20 cellular contexts compared by ENCODE assay signal in genomic region chr5:177003649-177004048, GRCh38. TPM values are rescaled to one million over a fixed set of nuclear protein-coding genes. Genes with fewer than 3 reads are reported as not detected.
DNase-seq lines count a peak whose midpoint lies in the region; ATAC-seq, FAIRE-seq and TF ChIP-seq lines count a peak whose summit lies in the region.
"Had no signal": no experiment of that assay in that cellular context is flagged by ENCODE, and none has a peak within 500 bp of the region (broad histone marks: within the 10 kb centered on the region; RNA-seq: fewer than 3 reads in every experiment).

No MANE protein-coding gene starts in this region.

- H3K4ac ChIP-seq in mesenchymal stem cell (ENCODE audit: low read depth in 1 of 2, low read length in 2 of 2), result no peak overlapping the region

- H2BK120ac ChIP-seq in mesenchymal stem cell (ENCODE audit: low read depth, low read length), result no peak overlapping the region

- no peak for TF ChIP-seq CTCF in HEK293 (tag by site-specific recombination; IDR thresholded peaks at IDR 0.05)
- TF ChIP-seq CTCF in GM12878 (IDR thresholded peaks at IDR 0.05 in 2 of 3, conservative IDR thresholded peaks at IDR 0.05 in 1 of 3; ENCODE audit: control insufficient read depth in 2 of 3, extremely low read depth in 1 of 3, insufficient read depth in 1 of 3, low read depth in 3 of 3, low read length in 3 of 3), result no peak

- BruUV-seq in GM12878 (replicated peaks; lab: Mats Ljungman, UMichigan), result no TSS peak

- H4K91ac ChIP-seq in mesenchymal stem cell (ENCODE audit: low read length), result no peak overlapping the region

- POLR2A ChIA-PET in HEK293 (lab: Yijun Ruan, JAX) (interaction anchor here (0.5 to 2.4 kb wide), 2 partner anchors 19 to 68 kb away, joined by 3 to 6 read pairs; partner anchors contain the start of gene ZNF346), GM12878 (lab: Charles Lee) (interaction anchor here (0.9 to 1.1 kb wide), 3 partner anchors 14 to 21 kb away, joined by 4 to 7 read pairs (median 4); no protein-coding TSS in a partner anchor)

- ATAC-seq in GM12878, result no peak
- ATAC-seq in GM18873 (IDR thresholded peaks at IDR 0.05; ENCODE audit: low FRiP score, unreplicated experiment), result no peak
- no peak for ATAC-seq in activated CD8-positive, alpha-beta memory T cell treated with anti-CD3 and anti-CD28 coated beads, Interleukin-2, amount 10 ng/mL, durations not matched to agents 7 days and 5 days
- ATAC-seq: T-helper 17 cell had no signal

- H3K9me3 ChIP-seq in HEK293 (ENCODE audit: control insufficient read depth, insufficient read depth, low read depth, low read length), result no peaks in the 10 kb centered on the region
- H3K9me3 ChIP-seq in GM12878 (replicated peaks; ENCODE audit: control insufficient read depth, insufficient read depth, low read length), result no peaks in the 10 kb centered on the region
- no peaks in the 10 kb centered on the region for H3K9me3 ChIP-seq in mesenchymal stem cell (ENCODE audit: control insufficient read depth, low read length)
- H3K9me3 ChIP-seq: BE2C, HAP-1, transverse colon had no signal

- H3K79me2 ChIP-seq in GM12878 (ENCODE audit: control insufficient read depth, insufficient read depth, low read length), result peaks cover 82% of the 10 kb centered on the region

- no peak for TF ChIP-seq EP300 in GM12878 (IDR thresholded peaks at IDR 0.05; ENCODE audit: borderline replicate concordance in 1 of 2, control insufficient read depth in 1 of 2, low read depth in 2 of 2, low read length in 2 of 2)

- H4K8ac ChIP-seq in mesenchymal stem cell (ENCODE audit: low read length), result no peak overlapping the region

- no peak overlapping the region for H3K27ac ChIP-seq in HEK293 (ENCODE audit: extremely low read depth, low read depth, low read length)
- peak overlapping the region; percentile 18; the same call in 1 of the 2 replicates for H3K27ac ChIP-seq in GM12878 (ENCODE audit: control insufficient read depth, insufficient read depth)
- peak overlapping the region; percentile 15 for H3K27ac ChIP-seq in mesenchymal stem cell (ENCODE audit: low read length, poor library complexity, severe bottlenecking)
- H3K27ac ChIP-seq: 22Rv1, transverse colon, WERI-Rb-1 had no signal

- H3K36me3 ChIP-seq in HEK293 (ENCODE audit: control insufficient read depth in 2 of 2, insufficient read depth in 1 of 2, low read length in 2 of 2) (no peaks in the 10 kb centered on the region; a peak in 1 of 3 replicates), GM12878 (ENCODE audit: control insufficient read depth in 2 of 2, insufficient read depth in 2 of 2, low read length in 1 of 2) (no peaks in the 10 kb centered on the region), mesenchymal stem cell (ENCODE audit: control insufficient read depth in 1 of 2, insufficient read depth in 2 of 2, low read depth in 1 of 2, low read length in 2 of 2) (no peaks in the 10 kb centered on the region)
- H3K36me3 ChIP-seq: HAP-1, transverse colon, WERI-Rb-1 had no signal

- H3K4me1 ChIP-seq in HEK293 (ENCODE audit: control insufficient read depth, insufficient read depth, low read length), result peaks cover 14% of the 10 kb centered on the region
- peaks cover 4% of the 10 kb centered on the region for H3K4me1 ChIP-seq in GM12878 (ENCODE audit: control insufficient read depth, insufficient read depth, low read length)
- H3K4me1 ChIP-seq in mesenchymal stem cell (ENCODE audit: control insufficient read depth, insufficient read depth, low read depth, low read length), result peaks cover 8% of the 10 kb centered on the region

- in situ Hi-C loops in GM12878 (cut with MboI), result no loop called here

- SMC1A ChIA-PET in GM12878 (lab: Charles Lee; ENCODE audit: uncharacterized antibody, unreplicated experiment), result interaction anchor here (0.6 to 4.0 kb wide), 11 partner anchors 8 to 65 kb away, joined by 3 to 30 read pairs (median 4); partner anchors contain the start of gene ZNF346

- WGBS in GM12878 (ENCODE audit: insufficient coverage, insufficient replicate concordance, low lambda C conversion rate, missing lambda C conversion rate), result 75% methylated on average over 5 of the region's 5 CpGs
- 90% methylated on average over 5 of the region's 5 CpGs for whole genome bisulfite sequencing in mesenchymal stem cell

- peak overlapping the region; percentile 3 for H2BK5ac ChIP-seq in mesenchymal stem cell (ENCODE audit: low read depth, low read length, poor library complexity, severe bottlenecking)

- no peak overlapping the region for H3K14ac ChIP-seq in mesenchymal stem cell (ENCODE audit: low read length in 2 of 2)

- H4K20me1 ChIP-seq in GM12878 (ENCODE audit: control insufficient read depth, insufficient read depth), result 0 out of 2 replicates have a peak, but pooled peaks cover 2% of the 10 kb centered on the region

- RAD21 ChIA-PET in GM12878 (lab: Charles Lee; ENCODE audit: unreplicated experiment), result interaction anchor here (1.2 to 3.0 kb wide), 3 partner anchors 9 to 23 kb away, joined by 5 to 10 read pairs (median 6); partner anchors contain the start of gene ZNF346

- H3K4me3 Mint-ChIP-seq in activated CD8-positive, alpha-beta memory T cell treated with anti-CD3 and anti-CD28 coated beads, Interleukin-2, amount 10 ng/mL, durations not matched to agents 7 days and 5 days, result no peak overlapping the region
- H3K4me3 Mint-ChIP-seq: dendritic cell treated with granulocyte-macrophage colony-stimulating factor and Interleukin-4, amounts not matched to agents 40 ng/mL and 50 ng/mL, for 4 days; T-helper 17 cell had no signal

- no peak overlapping the region for H2BK12ac ChIP-seq in mesenchymal stem cell (ENCODE audit: low read length in 2 of 2)

- CTCF ChIA-PET in HEK293 (lab: Yijun Ruan, JAX) (interaction anchor here (1.2 kb wide), 1 partner anchor 10 kb away, joined by 4 read pairs; no protein-coding TSS in a partner anchor), GM12878 (lab: Yijun Ruan, JAX) (interaction anchor here (0.8 to 4.9 kb wide), 8 partner anchors 8 to 343 kb away, joined by 3 to 40 read pairs (median 5); partner anchors contain the start of gene ZNF346)
- CTCF ChIA-PET in activated CD8-positive, alpha-beta memory T cell treated with anti-CD3 and anti-CD28 coated beads, Interleukin-2, amount 10 ng/mL, durations not matched to agents 7 days and 5 days (lab: Charles Lee), result interaction anchor here (1.2 to 1.6 kb wide), 4 partner anchors 24 to 346 kb away, joined by 3 to 4 read pairs (median 3); no protein-coding TSS in a partner anchor

- peak; percentile 65 for FAIRE-seq in GM12878 (lab: Jason Lieb, UNC)

- no peak overlapping the region; the same call in 1 of the 2 replicates for H3K9ac ChIP-seq in GM12878 (ENCODE audit: control insufficient read depth, insufficient read depth, low read length)
- H3K9ac ChIP-seq in mesenchymal stem cell (ENCODE audit: low read length), result peak overlapping the region; percentile 15

- H2AFZ ChIP-seq in GM12878 (ENCODE audit: control insufficient read depth, low read depth, low read length) (no peak overlapping the region), mesenchymal stem cell (ENCODE audit: low read depth, low read length) (no peak overlapping the region)

- DNase-seq in DMS 273 (lab: John Stamatoyannopoulos, UW; ENCODE audit: unreplicated experiment) (peak; percentile 25), DMS 273 treated with DMSO at 0.1 percent for 48 hours (lab: John Stamatoyannopoulos, UW) (no peak), GM12878 (ENCODE audit: low read depth, low spot score) (no peak), mesenchymal stem cell (no peak), superior temporal gyrus (ENCODE audit: extremely low spot score) (no peak)
- no peak for DNase-seq in activated CD8-positive, alpha-beta memory T cell treated with anti-CD3 and anti-CD28 coated beads, Interleukin-2, amount 10 ng/mL, durations not matched to agents 7 days and 5 days
- DNase-seq: activated CD8-positive, alpha-beta memory T cell treated with anti-CD3 and anti-CD28 coated beads for 24 hours; BE2C; DMS53; NCI-H146; posterior cingulate gyrus; SHP77 treated with DMSO at 0.1 percent for 48 hours; T-helper 17 cell; transverse colon; WERI-Rb-1 had no signal

- no peak overlapping the region for H3K23ac ChIP-seq in mesenchymal stem cell (ENCODE audit: low read length in 2 of 2)

- no peak for TF ChIP-seq RAD21 in GM12878 (IDR thresholded peaks at IDR 0.05; ENCODE audit: insufficient read depth, low read depth, low read length)

- H3K79me1 ChIP-seq in mesenchymal stem cell (replicated peaks; ENCODE audit: low read length, poor library complexity, severe bottlenecking), result peaks cover 1% of the 10 kb centered on the region

- H3K4me3 ChIP-seq in HEK293 (ENCODE audit: low read depth, low read length) (no peak overlapping the region), GM12878 (peak overlapping the region; percentile 59; the same call in 1 of the 2 replicates), mesenchymal stem cell (ENCODE audit: insufficient read depth in 1 of 2, low read depth in 1 of 2, low read length in 2 of 2) (no peak overlapping the region)
- H3K4me3 ChIP-seq: HAP-1, transverse colon had no signal

- H3K27me3 ChIP-seq in GM12878 (replicated peaks in 1 of 2; ENCODE audit: control insufficient read depth in 2 of 2, insufficient read depth in 2 of 2, low read length in 1 of 2) (no peaks in the 10 kb centered on the region), mesenchymal stem cell (ENCODE audit: control insufficient read depth in 1 of 2, insufficient read depth in 1 of 2, low read length in 2 of 2) (no peaks in the 10 kb centered on the region)
- H3K27me3 ChIP-seq: BE2C, transverse colon had no signal

- intact Hi-C loops in GM12878 (cut with micrococcal nuclease; ENCODE audit: unreplicated experiment), result no loop called here

- TF ChIP-seq POLR2A in GM12878 (IDR thresholded peaks at IDR 0.05; ENCODE audit: low read depth, low read length), result no peak

- H3K4me2 ChIP-seq in GM12878 (ENCODE audit: control insufficient read depth, insufficient read depth), result peak overlapping the region; percentile 79
- H3K4me2 ChIP-seq in mesenchymal stem cell (ENCODE audit: low read length, poor library complexity, severe bottlenecking), result no peak overlapping the region

- H3K27me3 Mint-ChIP-seq in activated CD8-positive, alpha-beta memory T cell treated with anti-CD3 and anti-CD28 coated beads, Interleukin-2, amount 10 ng/mL, durations not matched to agents 7 days and 5 days, result no peaks in the 10 kb centered on the region
- H3K27me3 Mint-ChIP-seq: dendritic cell treated with granulocyte-macrophage colony-stimulating factor and Interleukin-4, amounts not matched to agents 40 ng/mL and 50 ng/mL, for 4 days; T-helper 17 cell had no signal

- no peak overlapping the region for H2AK5ac ChIP-seq in mesenchymal stem cell (ENCODE audit: low read length, severe bottlenecking)

- peaks cover 12% of the 10 kb centered on the region for H3K36me3 Mint-ChIP-seq in activated CD8-positive, alpha-beta memory T cell treated with anti-CD3 and anti-CD28 coated beads, Interleukin-2, amount 10 ng/mL, durations not matched to agents 7 days and 5 days

- no peak overlapping the region for H3K27ac Mint-ChIP-seq in activated CD8-positive, alpha-beta memory T cell treated with anti-CD3 and anti-CD28 coated beads, Interleukin-2, amount 10 ng/mL, durations not matched to agents 7 days and 5 days
- H3K27ac Mint-ChIP-seq: dendritic cell treated with granulocyte-macrophage colony-stimulating factor and Interleukin-4, amounts not matched to agents 40 ng/mL and 50 ng/mL, for 4 days; T-helper 17 cell had no signal

- H3K4me1 Mint-ChIP-seq in activated CD8-positive, alpha-beta memory T cell treated with anti-CD3 and anti-CD28 coated beads, Interleukin-2, amount 10 ng/mL, durations not matched to agents 7 days and 5 days, result peaks cover 36% of the 10 kb centered on the region

- no peak overlapping the region for H2BK15ac ChIP-seq in mesenchymal stem cell (ENCODE audit: low read depth, poor library complexity, severe bottlenecking)

- no peak overlapping the region for H3K18ac ChIP-seq in mesenchymal stem cell (ENCODE audit: low read depth in 1 of 2, low read length in 2 of 2)

- no peaks in the 10 kb centered on the region for H3K9me3 Mint-ChIP-seq in activated CD8-positive, alpha-beta memory T cell treated with anti-CD3 and anti-CD28 coated beads, Interleukin-2, amount 10 ng/mL, durations not matched to agents 7 days and 5 days (ENCODE audit: low read depth)
- H3K9me3 Mint-ChIP-seq: dendritic cell treated with granulocyte-macrophage colony-stimulating factor and Interleukin-4, amounts not matched to agents 40 ng/mL and 50 ng/mL, for 4 days had no signal

RNA-seq across cellular contexts. Expression of gene UIMC1, which starts 2.9 kb away (rescaled TPM):
- 123 and 126 TPM in 2 replicates for total RNA-seq in GM12878 (2013; cell fraction: nucleolus; rRNA removed)
- total RNA-seq in GM12878 (2014; rRNA removed), result 30.5 and 34.8 TPM in 2 replicates
- total RNA-seq in GM12878 (2014; rRNA removed; fragmentation: Illumina TruSeq; extraction: Trizol), result 48.7 and 49.3 TPM in 2 replicates
- 51.4 and 54.9 TPM in 2 replicates for total RNA-seq in GM12878 (2021)
- 26.1 TPM for polyA plus RNA-seq in GM12878 (2011; ENCODE audit: low read depth)
- polyA plus RNA-seq in GM12878 (2011; rRNA removed), result 30.0 and 42.6 TPM in 2 replicates
- polyA plus RNA-seq in GM12878 (2011; cell fraction: cytosol; rRNA removed), result 17.3 and 18.6 TPM in 2 replicates
- polyA plus RNA-seq in GM12878 (2011; cell fraction: nucleus; rRNA removed), result 46.6 and 55.7 TPM in 2 replicates
- polyA plus RNA-seq in GM12878 (2012), result 25.0 and 29.0 TPM in 2 replicates
- 45.3 and 50.9 TPM in 2 replicates for polyA plus RNA-seq in GM12878 (2014; fragmentation: Illumina TruSeq; extraction: Trizol)
- 10 to 100 TPM; 16.2 to 24.7 TPM for polyA plus RNA-seq in GM12878 (2014; fragmentation: Nextera tagmentation; extraction: Ambion mirVana)
- 26.6 and 30.9 TPM in 2 replicates for polyA plus RNA-seq in GM12878 (2014; rRNA removed)
- polyA plus RNA-seq in GM12878 (2016; fragmentation: Nextera tagmentation; extraction: Ambion mirVana), result 10 to 100 TPM; 30.7 to 34.5 TPM
- 26.8 and 44.6 TPM in 2 replicates for polyA minus RNA-seq in GM12878 (2011; rRNA and poly(A)+ RNA removed)
- 11.9 and 15.6 TPM in 2 replicates for polyA minus RNA-seq in GM12878 (2011; cell fraction: cytosol; rRNA and poly(A)+ RNA removed)
- 20.2 and 36.5 TPM in 2 replicates for polyA minus RNA-seq in GM12878 (2011; cell fraction: nucleus; rRNA and poly(A)+ RNA removed)
- polyA plus RNA-seq in mesenchymal stem cell (2013, experiment 1 of 2), result 16.5 TPM
- 17.8 TPM for polyA plus RNA-seq in mesenchymal stem cell (2013, experiment 2 of 2)
- 10 to 100 TPM; 50.1 to 56.0 TPM for total RNA-seq in activated CD8-positive, alpha-beta memory T cell treated with anti-CD3 and anti-CD28 coated beads, Interleukin-2, amount 10 ng/mL, durations not matched to agents 7 days and 5 days

RNA-seq across cellular contexts. Expression of gene ZNF346, which starts 18.8 kb away (rescaled TPM):
- 57.9 and 71.5 TPM in 2 replicates for total RNA-seq in GM12878 (2013; cell fraction: nucleolus; rRNA removed)
- total RNA-seq in GM12878 (2014; rRNA removed), result 25.9 and 27.9 TPM in 2 replicates
- 21.6 and 22.9 TPM in 2 replicates for total RNA-seq in GM12878 (2014; rRNA removed; fragmentation: Illumina TruSeq; extraction: Trizol)
- total RNA-seq in GM12878 (2021), result 18.4 and 25.1 TPM in 2 replicates
- 5.7 TPM for polyA plus RNA-seq in GM12878 (2011; ENCODE audit: low read depth)
- 14.7 and 15.5 TPM in 2 replicates for polyA plus RNA-seq in GM12878 (2011; rRNA removed)
- 15.9 and 19.6 TPM in 2 replicates for polyA plus RNA-seq in GM12878 (2011; cell fraction: cytosol; rRNA removed)
- 22.9 and 26.2 TPM in 2 replicates for polyA plus RNA-seq in GM12878 (2011; cell fraction: nucleus; rRNA removed)
- 9.2 and 9.7 TPM in 2 replicates for polyA plus RNA-seq in GM12878 (2012)
- 17.5 and 24.8 TPM in 2 replicates for polyA plus RNA-seq in GM12878 (2014; fragmentation: Illumina TruSeq; extraction: Trizol)
- polyA plus RNA-seq in GM12878 (2014; fragmentation: Nextera tagmentation; extraction: Ambion mirVana), result 1 to 10 TPM; 6.5 to 7.2 TPM
- 23.2 and 23.5 TPM in 2 replicates for polyA plus RNA-seq in GM12878 (2014; rRNA removed)
- polyA plus RNA-seq in GM12878 (2016; fragmentation: Nextera tagmentation; extraction: Ambion mirVana), result 10 to 100 TPM; 26.5 to 30.2 TPM
- polyA minus RNA-seq in GM12878 (2011; rRNA and poly(A)+ RNA removed), result 16.1 and 24.6 TPM in 2 replicates
- 6.4 and 7.0 TPM in 2 replicates for polyA minus RNA-seq in GM12878 (2011; cell fraction: cytosol; rRNA and poly(A)+ RNA removed)
- 10.4 and 22.3 TPM in 2 replicates for polyA minus RNA-seq in GM12878 (2011; cell fraction: nucleus; rRNA and poly(A)+ RNA removed)
- polyA plus RNA-seq in mesenchymal stem cell (2013, experiment 1 of 2), result 8.8 TPM
- 9.3 TPM for polyA plus RNA-seq in mesenchymal stem cell (2013, experiment 2 of 2)
- total RNA-seq in activated CD8-positive, alpha-beta memory T cell treated with anti-CD3 and anti-CD28 coated beads, Interleukin-2, amount 10 ng/mL, durations not matched to agents 7 days and 5 days, result 10 to 100 TPM; 28.8 to 31.2 TPM
